ENCODE assay signal across 1 cellular context in the genomic region with DNA sequence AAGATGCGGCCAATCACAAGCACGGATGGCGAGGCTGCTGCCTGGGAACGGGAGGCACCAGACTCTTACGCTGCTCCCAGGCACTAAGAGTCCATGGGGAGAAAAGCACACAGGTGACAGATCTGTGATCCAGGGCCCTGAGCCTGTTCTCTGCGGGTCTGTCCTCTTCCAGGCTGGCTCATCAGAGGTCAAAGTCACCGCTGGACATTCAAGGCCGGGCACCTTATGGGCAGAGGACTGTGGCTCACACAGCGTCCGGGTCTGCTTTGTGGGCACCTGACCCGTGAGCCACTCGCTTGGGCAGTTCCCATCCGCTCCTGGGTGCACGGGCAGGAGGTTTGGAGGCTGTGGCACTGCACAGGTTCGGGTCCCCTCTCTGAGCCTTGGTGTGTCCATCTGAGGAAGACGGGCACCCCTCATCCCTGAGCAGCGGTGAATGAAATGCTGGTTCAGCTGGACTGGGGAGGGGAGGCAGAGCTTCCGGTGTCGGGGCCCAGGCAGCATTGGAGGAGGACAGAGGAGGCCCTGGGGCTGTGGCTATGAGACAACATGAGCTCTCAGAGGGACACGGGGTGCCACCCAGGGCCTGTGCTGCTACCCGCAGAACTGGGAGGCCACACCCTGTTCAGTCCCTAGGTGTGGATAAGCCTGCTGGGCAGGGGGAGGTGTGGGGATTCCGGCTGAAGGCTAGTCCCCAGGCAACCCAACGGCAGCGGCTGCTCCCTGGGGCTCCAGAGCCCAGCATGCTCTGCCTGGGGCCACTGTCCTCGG.
TF ChIP-seq lines count a peak whose summit lies in the region.

No MANE protein-coding gene starts in this region.

TF ChIP-seq in H1, 55 proteins besides CTCF, POLR2A, EP300 and RAD21:
- no peak for TF ChIP-seq SIX5 (IDR thresholded peaks at IDR 0.05; ENCODE audit: low read depth, low read length)
- no peak for TF ChIP-seq HDAC6 (IDR thresholded peaks at IDR 0.05; ENCODE audit: low read depth, low read length)
